ENCODE assay signal across 8 cellular contexts in genomic region chr13:30355405-30355741, GRCh38. TPM values are rescaled to one million over a fixed set of nuclear protein-coding genes. Genes with fewer than 3 reads are reported as not detected.
A peak's percentile ranks its signal among the peaks of the same experiment; 100 is the strongest.
DNase-seq lines count a peak whose midpoint lies in the region; ATAC-seq and TF ChIP-seq lines count a peak whose summit lies in the region.

No MANE protein-coding gene starts in this region.

- TF ChIP-seq CTCF in AG04449 (IDR thresholded peaks at IDR 0.05; ENCODE audit: insufficient read depth, low read length, missing control alignments) (peak; percentile 13), kidney epithelial cell (IDR thresholded peaks at IDR 0.05; ENCODE audit: insufficient read depth, low read length, poor library complexity, severe bottlenecking) (peak; percentile 52), suprapubic skin (IDR thresholded peaks at IDR 0.05) (peak in 1 of 2 donors; percentile 23)

- H3K27ac ChIP-seq in suprapubic skin, result no peak overlapping the region

- no peak overlapping the region for H3K4me3 ChIP-seq in AG04449 (ENCODE audit: low read depth, low read length)
- no peak overlapping the region for H3K4me3 ChIP-seq in kidney epithelial cell (ENCODE audit: low read depth, low read length)
- H3K4me3 ChIP-seq in suprapubic skin, result no peak overlapping the region

- peak; percentile 67 for ATAC-seq in GM21360 (IDR thresholded peaks at IDR 0.05; ENCODE audit: unreplicated experiment)
- no peak for ATAC-seq in HG02588 (IDR thresholded peaks at IDR 0.05; ENCODE audit: unreplicated experiment)

- no peaks in the 10 kb centered on the region for H3K4me1 ChIP-seq in suprapubic skin

- no peak for DNase-seq in AG04449 (ENCODE audit: low read depth, low spot score)
- DNase-seq in activated T-cell treated with anti-CD3 and anti-CD28 coated beads, Interleukin-2, amount 50 U/mL, for 1 hour, result peak; percentile 51
- no peak for DNase-seq in kidney epithelial cell (ENCODE audit: low read depth)
- DNase-seq in A172 (ENCODE audit: low spot score), result no peak
- DNase-seq in SKM-1 (lab: John Stamatoyannopoulos, UW; ENCODE audit: unreplicated experiment), result no peak
- no peak for DNase-seq in suprapubic skin (ENCODE audit: low spot score in 2 of 2)

- no peak for TF ChIP-seq POLR2A in suprapubic skin (IDR thresholded peaks at IDR 0.05)

- no peak for TF ChIP-seq EP300 in suprapubic skin (IDR thresholded peaks at IDR 0.05)

- H3K36me3 ChIP-seq in kidney epithelial cell (ENCODE audit: control insufficient read depth, insufficient read depth, low read length) (no peaks in the 10 kb centered on the region), suprapubic skin (no peaks in the 10 kb centered on the region)

- POLR2A ChIA-PET in AG04449 (lab: Yijun Ruan, JAX), result no interaction called here

- H3K27me3 ChIP-seq in kidney epithelial cell (ENCODE audit: control insufficient read depth, insufficient read depth, low read length), result no peaks in the 10 kb centered on the region
- H3K27me3 ChIP-seq in suprapubic skin, result no peaks in the 10 kb centered on the region

- H3K9me3 ChIP-seq in suprapubic skin, result no peaks in the 10 kb centered on the region

- CTCF ChIA-PET in AG04449 (lab: Yijun Ruan, JAX), result interaction anchor here (1.1 kb wide), 1 partner anchor 53 kb away, joined by 3 read pairs; no protein-coding TSS in a partner anchor

- 79% methylated on average over 5 of the region's 7 CpGs for WGBS in suprapubic skin

RNA-seq across cellular contexts. Expression of gene KATNAL1, which starts 48.0 kb away (rescaled TPM):
- total RNA-seq in kidney epithelial cell, result 10.0 and 13.3 TPM in 2 replicates
- total RNA-seq in A172 (2014; rRNA removed; shearing (Covaris generic)), result 62.4 and 119 TPM in 2 replicates
- total RNA-seq in suprapubic skin, result 1 to 10 TPM; 5.9 to 9.4 (median 7.5) TPM
